Comparison of ENCODE assay signal across 8 cellular contexts in genomic region chr9:5442400-5443011, GRCh38. TPM values are rescaled to one million over a fixed set of nuclear protein-coding genes. Genes with fewer than 3 reads are reported as not detected.
DNase-seq lines count a peak whose midpoint lies in the region; ATAC-seq and TF ChIP-seq lines count a peak whose summit lies in the region.

No MANE protein-coding gene starts in this region.

- no peak overlapping the region for H3K4me3 ChIP-seq in astrocyte of the spinal cord (ENCODE audit: low read depth, low read length)

- in situ Hi-C loops in GM13977 (cut with MboI; ENCODE audit: low pct_unique_long_range_greater_than_20kb, low sequenced_read_pairs, unreplicated experiment): loop anchor here (10.0 to 25.0 kb wide), 4 partner anchors 152 to 688 kb away; partner anchors contain the start of gene JAK2
- in situ Hi-C loops in astrocyte of the spinal cord (cut with HindIII; ENCODE audit: low sequenced_read_pairs): no loop called here

- peak; percentile 78 for TF ChIP-seq CTCF in GM13977 (IDR thresholded peaks at IDR 0.05; ENCODE audit: extremely low read depth, insufficient read depth, missing control alignments)
- TF ChIP-seq CTCF in astrocyte of the spinal cord (IDR thresholded peaks at IDR 0.05; ENCODE audit: low read depth, low read length): peak; percentile 56

- DNase-seq in Ammon's horn (ENCODE audit: low spot score) (peak; percentile 85), GM13977 (ENCODE audit: low spot score) (no peak), NCI-H460 (ENCODE audit: extremely low read depth, low read depth) (peak; percentile 52), astrocyte of the spinal cord (ENCODE audit: low read depth, low spot score) (peak; percentile 61), left lobe of liver (ENCODE audit: low spot score) (peak; percentile 63), GM19238 (ENCODE audit: insufficient read length, low spot score) (no peak)
- no peak for DNase-seq in activated T-cell treated with anti-CD3 and anti-CD28 coated beads, Interleukin-2, amount 50 U/mL, for 48 hours

- ATAC-seq in left lobe of liver (peak; percentile 72), GM21529 (IDR thresholded peaks at IDR 0.05; ENCODE audit: unreplicated experiment) (no peak)

RNA-seq across cellular contexts. Expression of gene PLGRKT, which starts 4.8 kb away (rescaled TPM):
- 42.6 and 53.0 TPM in 2 replicates for total RNA-seq in NCI-H460 (2014; rRNA removed; shearing (Covaris generic))
- polyA plus RNA-seq in NCI-H460 (2014; cell fraction: nucleus; rRNA removed): 31.0 and 35.2 TPM in 2 replicates
- 12.4 TPM for total RNA-seq in left lobe of liver

RNA-seq across cellular contexts. Expression of gene CD274, which starts 7.8 kb away (rescaled TPM):
- 91.1 and 98.4 TPM in 2 replicates for total RNA-seq in NCI-H460 (2014; rRNA removed; shearing (Covaris generic))
- polyA plus RNA-seq in NCI-H460 (2014; cell fraction: nucleus; rRNA removed): 9.0 and 13.9 TPM in 2 replicates
- 1.0 TPM for total RNA-seq in left lobe of liver

Comparison
In these comparisons a context has a peak if more than half of its experiments do, and no peak if none do; other contexts are left out.
1. DNase-seq: peak in Ammon's horn (single experiment), NCI-H460 (single experiment), astrocyte of the spinal cord (single experiment) and left lobe of liver (single experiment); none in GM13977 (single experiment), activated T-cell treated with anti-CD3 and anti-CD28 coated beads, Interleukin-2, amount 50 U/mL, for 48 hours (0 of 2) and GM19238 (single experiment).
2. RNA of gene CD274, which starts 7.8 kb away (total RNA-seq): 91.1 to 98.4 TPM in NCI-H460; 1.0 TPM in left lobe of liver (single experiment); every median in the first group is over 10 times any median in the second.